ENCODE assay signal across 1 cellular context in genomic region chr7:7913506-7913905, GRCh38.
TF ChIP-seq lines count a peak whose summit lies in the region.

No MANE protein-coding gene starts in this region.

TF ChIP-seq in GM23338, 12 proteins besides CTCF, POLR2A, EP300 and RAD21:
- TF ChIP-seq EZH2phosphoT487 (IDR thresholded peaks at IDR 0.05; ENCODE audit: unreplicated experiment) (no peak), CREB1 (CRISPR knock-in tag; IDR thresholded peaks at IDR 0.05; ENCODE audit: low read depth) (no peak), ZNF331 (CRISPR knock-in tag; IDR thresholded peaks at IDR 0.05; ENCODE audit: low read depth) (no peak), REST (IDR thresholded peaks at IDR 0.05; ENCODE audit: unreplicated experiment) (no peak), POLR2AphosphoS5 (IDR thresholded peaks at IDR 0.05; ENCODE audit: low read depth) (no peak), ETS1 (IDR thresholded peaks at IDR 0.05) (no peak), STAT1 (IDR thresholded peaks at IDR 0.05; ENCODE audit: unreplicated experiment) (no peak), NANOG (IDR thresholded peaks at IDR 0.05; ENCODE audit: borderline replicate concordance) (no peak), EZH2 (IDR thresholded peaks at IDR 0.05; ENCODE audit: low read depth, unreplicated experiment) (no peak), ZNF462 (CRISPR knock-in tag; IDR thresholded peaks at IDR 0.05) (no peak), ZNF114 (CRISPR knock-in tag; IDR thresholded peaks at IDR 0.05) (no peak), JUNB (IDR thresholded peaks at IDR 0.05; ENCODE audit: unreplicated experiment) (no peak)
